Comparison of ENCODE assay signal across 8 cellular contexts in genomic region chr19:11597202-11598102, GRCh38. TPM values are rescaled to one million over a fixed set of nuclear protein-coding genes. Genes with fewer than 3 reads are reported as not detected.
DNase-seq lines count a peak whose midpoint lies in the region; ATAC-seq, FAIRE-seq and TF ChIP-seq lines count a peak whose summit lies in the region.

Gene ZNF627 (plus strand): TSS chr19:11597483. CDS start chr19:11597628, 145 bp downstream.

- H2AFZ ChIP-seq in H1 (ENCODE audit: low read length) (no peak within 1 kb of the TSS), mesenchymal stem cell (ENCODE audit: low read depth, low read length) (peak within 1 kb of the TSS; percentile 83)

- 0 out of 4 replicates have a peak, but pooled peaks of 1 of the 2 experiments have one; percentile 9 for TF ChIP-seq RAD21 in H1 (IDR thresholded peaks at IDR 0.05 in 1 of 2, conservative IDR thresholded peaks at IDR 0.05 in 1 of 2; ENCODE audit: low read depth in 2 of 2, low read length in 2 of 2)

- peak within 1 kb of the TSS; percentile 99 for H2BK15ac ChIP-seq in H1 (ENCODE audit: low read length)
- H2BK15ac ChIP-seq in mesenchymal stem cell (ENCODE audit: low read depth, poor library complexity, severe bottlenecking) = no peak within 1 kb of the TSS

- no peaks in the 10 kb centered on the region; the same call in 1 of the 2 replicates for H3K23me2 ChIP-seq in H1 (ENCODE audit: low read depth, low read length)

- peaks cover 6 to 44% of the 10 kb centered on the region in 2 experiments; a peak in 3 of 4 replicates for H3K79me2 ChIP-seq in H1 (ENCODE audit: control insufficient read depth in 1 of 2, insufficient read depth in 2 of 2, low read length in 2 of 2)

- TF ChIP-seq POLR2A in H1 (IDR thresholded peaks at IDR 0.05; ENCODE audit: control extremely low read depth in 1 of 2, low read depth in 2 of 2, low read length in 2 of 2) = peak; percentile 92 to 98

- H4K91ac ChIP-seq in H1 (replicated peaks; ENCODE audit: insufficient read length, low read length) = peak within 1 kb of the TSS; percentile 99
- H4K91ac ChIP-seq in mesenchymal stem cell (ENCODE audit: low read length) = peak within 1 kb of the TSS; percentile 98

- H2BK120ac ChIP-seq in H1 (replicated peaks; ENCODE audit: low read depth, low read length) = no peak within 1 kb of the TSS
- peak within 1 kb of the TSS; percentile 65 for H2BK120ac ChIP-seq in mesenchymal stem cell (ENCODE audit: low read depth, low read length)

- H4K20me1 ChIP-seq in H1 (replicated peaks in 1 of 2; ENCODE audit: control insufficient read depth in 1 of 2, insufficient read depth in 2 of 2, low read length in 2 of 2) = peaks cover 0 to 5% of the 10 kb centered on the region in 2 experiments

- H3K4ac ChIP-seq in H1 (replicated peaks; ENCODE audit: insufficient read length, low read depth, low read length) (no peak within 1 kb of the TSS), mesenchymal stem cell (ENCODE audit: low read depth in 1 of 2, low read length in 2 of 2) (peak within 1 kb of the TSS; percentile 97 to 99)

- peaks cover 0 to 8% (median 0%) of the 10 kb centered on the region in 4 experiments; a peak in 2 of 8 replicates for H3K36me3 ChIP-seq in H1 (ENCODE audit: control insufficient read depth in 2 of 4, insufficient read depth in 4 of 4, low read length in 3 of 4)
- H3K36me3 ChIP-seq in mesenchymal stem cell (ENCODE audit: control insufficient read depth in 1 of 2, insufficient read depth in 2 of 2, low read depth in 1 of 2, low read length in 2 of 2) = peaks cover 6 to 16% of the 10 kb centered on the region in 2 experiments

- H4K8ac ChIP-seq in H1 (ENCODE audit: extremely low read depth, insufficient read depth, low read length) = peak within 1 kb of the TSS; percentile 100
- H4K8ac ChIP-seq in mesenchymal stem cell (ENCODE audit: low read length) = peak within 1 kb of the TSS; percentile 93

- H2BK20ac ChIP-seq in H1 (ENCODE audit: low read length) = no peak within 1 kb of the TSS

- H3K4me2 ChIP-seq in H1 (ENCODE audit: insufficient read depth in 1 of 2, low read depth in 2 of 2, low read length in 2 of 2) (peak within 1 kb of the TSS; percentile 59 to 66), mesenchymal stem cell (ENCODE audit: low read length, poor library complexity, severe bottlenecking) (peak within 1 kb of the TSS; percentile 87)

- peak within 1 kb of the TSS; percentile 98 for H3K56ac ChIP-seq in H1 (replicated peaks; ENCODE audit: insufficient read length, low read depth, low read length)

- H3K27me3 ChIP-seq in H1 (replicated peaks in 1 of 4; ENCODE audit: control insufficient read depth in 3 of 4, extremely low read depth in 1 of 4, insufficient read depth in 3 of 4, low read length in 3 of 4) = no peaks in the 10 kb centered on the region
- H3K27me3 ChIP-seq in mesenchymal stem cell (ENCODE audit: control insufficient read depth in 1 of 2, insufficient read depth in 1 of 2, low read length in 2 of 2) = no peaks in the 10 kb centered on the region

- peak within 1 kb of the TSS; percentile 98 for H4K5ac ChIP-seq in H1 (ENCODE audit: insufficient read length, low read depth, low read length)

- H3K23ac ChIP-seq in H1 (ENCODE audit: insufficient read length) = no peak within 1 kb of the TSS
- H3K23ac ChIP-seq in mesenchymal stem cell (ENCODE audit: low read length in 2 of 2) = peak within 1 kb of the TSS in 1 of 2 experiments; percentile 2

- peak; percentile 77 for ATAC-seq in GM19468 (IDR thresholded peaks at IDR 0.05; ENCODE audit: extremely low read depth, unreplicated experiment)

- H2BK12ac ChIP-seq in H1 (ENCODE audit: low read depth, low read length) (peak within 1 kb of the TSS; percentile 97), mesenchymal stem cell (ENCODE audit: low read length in 2 of 2) (peak within 1 kb of the TSS; percentile 32 to 66)

- peak within 1 kb of the TSS; percentile 96 to 99 (median 99) for H3K9ac ChIP-seq in H1 (replicated peaks in 1 of 4; ENCODE audit: extremely low read depth in 1 of 4, low read depth in 3 of 4, low read length in 3 of 4)
- H3K9ac ChIP-seq in mesenchymal stem cell (ENCODE audit: low read length) = peak within 1 kb of the TSS; percentile 97

- POLR2A ChIA-PET in H1 (lab: Charles Lee; ENCODE audit: partially characterized antibody) = interaction anchor here (0.5 to 1.8 kb wide), 28 partner anchors 8 to 1200 kb away, joined by 3 to 16 read pairs (median 4); partner anchors contain the start of genes ACP5, ECSIT, ELOF1 and ZNF439

- H3K18ac ChIP-seq in H1 (ENCODE audit: extremely low read depth, low read length) (peak within 1 kb of the TSS; percentile 100), mesenchymal stem cell (ENCODE audit: low read depth in 1 of 2, low read length in 2 of 2) (peak within 1 kb of the TSS; percentile 81 to 95)

- peak; percentile 70 for FAIRE-seq in H1 (lab: Jason Lieb, UNC)

- H3K9me3 ChIP-seq in H1 (ENCODE audit: insufficient read depth in 2 of 2, low read depth in 1 of 2, low read length in 1 of 2) = no peaks in the 10 kb centered on the region
- no peaks in the 10 kb centered on the region for H3K9me3 ChIP-seq in mesenchymal stem cell (ENCODE audit: control insufficient read depth, low read length)

- H3K4me1 ChIP-seq in H1 (replicated peaks in 1 of 4; ENCODE audit: control insufficient read depth in 3 of 4, insufficient read depth in 4 of 4, low read length in 3 of 4) = peaks cover 0 to 6% (median 3%) of the 10 kb centered on the region in 4 experiments; a peak in 3 of 7 replicates
- H3K4me1 ChIP-seq in mesenchymal stem cell (ENCODE audit: control insufficient read depth, insufficient read depth, low read depth, low read length) = peaks cover 6% of the 10 kb centered on the region

- CTCF ChIA-PET in H1 (lab: Charles Lee; ENCODE audit: partially characterized antibody) = interaction anchor here (0.9 to 1.1 kb wide), 2 partner anchors 9 to 26 kb away, joined by 4 read pairs; no protein-coding TSS in a partner anchor

- no peak within 1 kb of the TSS for H3K14ac ChIP-seq in H1 (ENCODE audit: insufficient read length)
- H3K14ac ChIP-seq in mesenchymal stem cell (ENCODE audit: low read length in 2 of 2) = peak within 1 kb of the TSS in 1 of 2 experiments; percentile 94

- 0 out of 3 replicates have a peak, but pooled peaks of 1 of the 2 experiments have one; percentile 23 for TF ChIP-seq EP300 in H1 (IDR thresholded peaks at IDR 0.05; ENCODE audit: borderline replicate concordance in 1 of 2, low read depth in 2 of 2, low read length in 2 of 2)

- peak; percentile 12 to 29 (median 20); a peak in 3 of 4 replicates for TF ChIP-seq CTCF in H1 (IDR thresholded peaks at IDR 0.05; ENCODE audit: control extremely low read depth in 1 of 3, insufficient read depth in 1 of 3, low read depth in 1 of 3, low read length in 3 of 3)

- H2BK5ac ChIP-seq in H1 (ENCODE audit: low read depth, low read length) (peak within 1 kb of the TSS; percentile 100), mesenchymal stem cell (ENCODE audit: low read depth, low read length, poor library complexity, severe bottlenecking) (peak within 1 kb of the TSS; percentile 74)

- 3% methylated on average over 36 of the region's 67 CpGs; no CpG with 5 or more reads in 1 of the 2 experiments for WGBS in H1 (ENCODE audit: extremely low coverage in 1 of 2, insufficient coverage in 1 of 2, insufficient read length in 1 of 2, insufficient replicate concordance in 2 of 2, low coverage in 1 of 2, low lambda C conversion rate in 2 of 2, missing lambda C conversion rate in 1 of 2), 2 experiments
- WGBS in mesenchymal stem cell = under 1% methylated on average over 67 of the region's 67 CpGs

- DNase-seq in COLO829 (ENCODE audit: low spot score) = peak; percentile 99
- DNase-seq in HS-5 (ENCODE audit: low read depth) = peak; percentile 96
- DNase-seq in NK-92 treated with Interleukin-12 subunit alpha and Interleukin-12 subunit beta, amount 100 ng/mL, for 24 hours (lab: John Stamatoyannopoulos, UW) = peak; percentile 91
- peak; percentile 87 to 91 (median 90) for DNase-seq in activated CD8-positive, alpha-beta memory T cell treated with anti-CD3 and anti-CD28 coated beads for 48 hours (ENCODE audit: low read depth in 2 of 3, low spot score in 2 of 3)
- peak; percentile 93 to 98 for DNase-seq in H1 (ENCODE audit: low read depth in 1 of 2, low spot score in 2 of 2)
- peak; percentile 99 for DNase-seq in mesenchymal stem cell
- DNase-seq in stimulated activated CD8-positive, alpha-beta memory T cell treated with anti-CD3 and anti-CD28 coated beads, Interleukin-12 subunit alpha, Interleukin-12 subunit beta, amount 100 ng/mL, for 4 hours (ENCODE audit: low read depth) = peak; percentile 95

- H3K4me3 ChIP-seq in H1 (ENCODE audit: extremely low read depth in 1 of 4, insufficient read depth in 2 of 4, low read depth in 3 of 4, low read length in 4 of 4) = peak within 1 kb of the TSS; percentile 80 to 97 (median 85)
- H3K4me3 ChIP-seq in mesenchymal stem cell (ENCODE audit: insufficient read depth in 1 of 2, low read depth in 1 of 2, low read length in 2 of 2) = peak within 1 kb of the TSS; percentile 83 to 89

- H2AK5ac ChIP-seq in H1 (ENCODE audit: low read depth, low read length) = 0 out of 2 replicates have a peak within 1 kb of the TSS, but pooled peaks have one; percentile 32
- H2AK5ac ChIP-seq in mesenchymal stem cell (ENCODE audit: low read length, severe bottlenecking) = peak within 1 kb of the TSS; percentile 84

- peaks cover 2% of the 10 kb centered on the region for H3K79me1 ChIP-seq in H1 (ENCODE audit: low read depth, low read length)
- peaks cover 1% of the 10 kb centered on the region for H3K79me1 ChIP-seq in mesenchymal stem cell (replicated peaks; ENCODE audit: low read length, poor library complexity, severe bottlenecking)

- peak within 1 kb of the TSS; percentile 100 for H3K27ac ChIP-seq in H1 (ENCODE audit: low read depth, low read length)
- peak within 1 kb of the TSS; percentile 74 for H3K27ac ChIP-seq in mesenchymal stem cell (ENCODE audit: low read length, poor library complexity, severe bottlenecking)

TF ChIP-seq in H1, 55 proteins besides CTCF, POLR2A, EP300 and RAD21 (continues in another document):
- no peak for TF ChIP-seq ZNF274 (IDR thresholded peaks at IDR 0.05; ENCODE audit: borderline replicate concordance, extremely low read depth, low read length)
- no peak for TF ChIP-seq CEBPB (IDR thresholded peaks at IDR 0.05; ENCODE audit: low read depth, low read length)

RNA-seq across cellular contexts. Expression of gene ZNF627, which starts in this region (rescaled TPM):
- total RNA-seq in H1 (2021; fragmentation: NEBNext Ultra II Directional; extraction: Animal tissue kit (Norgen Biotek cat#: 25700)) = 13.7 and 15.8 TPM in 2 replicates
- polyA plus RNA-seq in H1 (2011; rRNA removed) = 5.4 and 7.2 TPM in 2 replicates
- 7.5 TPM for polyA plus RNA-seq in H1 (2011; cell fraction: cytosol; rRNA removed)
- 3.6 TPM for polyA plus RNA-seq in H1 (2011; cell fraction: nucleus; rRNA removed)
- 7.7 to 10.1 TPM (median 8.7 TPM) in 4 replicates for polyA plus RNA-seq in H1 (2012, experiment 1 of 2)
- 0.71 TPM for polyA plus RNA-seq in H1 (2012, experiment 2 of 2)
- polyA plus RNA-seq in H1 (2013, experiment 1 of 2) = 6.8 TPM
- polyA plus RNA-seq in H1 (2013, experiment 2 of 2) = 7.1 TPM
- polyA minus RNA-seq in H1 (2011; rRNA and poly(A)+ RNA removed) = 17.5 and 26.4 TPM in 2 replicates
- 11.2 TPM for polyA minus RNA-seq in H1 (2011; cell fraction: cytosol; rRNA and poly(A)+ RNA removed)
- polyA minus RNA-seq in H1 (2011; cell fraction: nucleus; rRNA and poly(A)+ RNA removed) = 9.8 TPM
- polyA plus RNA-seq in mesenchymal stem cell (2013, experiment 1 of 2) = 6.7 TPM
- polyA plus RNA-seq in mesenchymal stem cell (2013, experiment 2 of 2) = 6.6 TPM

Comparison
In these comparisons a context has a peak if more than half of its experiments do, and no peak if none do; other contexts are left out.
1. Peak in every context shown above with its lines: DNase-seq, ATAC-seq, H3K4me3 ChIP-seq and H3K27ac ChIP-seq.